Comparison of ENCODE assay signal across 27 cellular contexts in genomic region chr1:207009182-207009850, GRCh38. TPM values are rescaled to one million over a fixed set of nuclear protein-coding genes. Genes with fewer than 3 reads are reported as not detected.
A peak's percentile ranks its signal among the peaks of the same experiment; 100 is the strongest.
DNase-seq lines count a peak whose midpoint lies in the region; ATAC-seq and TF ChIP-seq lines count a peak whose summit lies in the region.
"Had no signal": no experiment of that assay in that cellular context is flagged by ENCODE, and none has a peak within 500 bp of the region (broad histone marks: within the 10 kb centered on the region; RNA-seq: fewer than 3 reads in every experiment).

No MANE protein-coding gene starts in this region.

- H3K9me2 ChIP-seq in Karpas-422 (replicated peaks; ENCODE audit: insufficient read depth, low read length): no peaks in the 10 kb centered on the region

- H3K9ac ChIP-seq in Karpas-422 (ENCODE audit: low read length) (no peak overlapping the region), colonic mucosa (ENCODE audit: low read depth in 2 of 2, low read length in 2 of 2) (peak overlapping the region in 1 of 2 donors; percentile 21)

- POLR2A ChIA-PET in activated CD4-positive, alpha-beta memory T cell treated with anti-CD3 and anti-CD28 coated beads, Interleukin-2, amount 10 ng/mL, durations not matched to agents 7 days and 5 days (lab: Charles Lee): no interaction called here

- TF ChIP-seq CTCF in colonic mucosa (IDR thresholded peaks at IDR 0.05) (no peak), lower lobe of right lung (IDR thresholded peaks at IDR 0.05) (no peak), testis (IDR thresholded peaks at IDR 0.05) (no peak), adrenal gland (IDR thresholded peaks at IDR 0.05) (no peak)

- H3K27ac Mint-ChIP-seq in activated CD4-positive, alpha-beta memory T cell treated with anti-CD3 and anti-CD28 coated beads, Interleukin-2, amount 10 ng/mL, durations not matched to agents 7 days and 5 days: no peak overlapping the region
- H3K27ac Mint-ChIP-seq: activated CD8-positive, alpha-beta memory T cell treated with anti-CD3 and anti-CD28 coated beads, Interleukin-2, amount 10 ng/mL, durations not matched to agents 7 days and 5 days; brain; naive thymus-derived CD4-positive, alpha-beta T cell had no signal

- H3K4me1 ChIP-seq in Karpas-422 (ENCODE audit: low read length) (no peaks in the 10 kb centered on the region), colonic mucosa (peaks cover 4% of the 10 kb centered on the region), lower lobe of right lung (peaks cover 35% of the 10 kb centered on the region), testis (peaks cover 18% of the 10 kb centered on the region), adrenal gland (replicated peaks in 1 of 2) (no peaks in the 10 kb centered on the region)
- H3K4me1 ChIP-seq: uterus had no signal

- no peak overlapping the region for H3K4me2 ChIP-seq in Karpas-422 (ENCODE audit: low read depth, low read length, poor library complexity, severe bottlenecking)

- H3K79me2 ChIP-seq in Karpas-422 (ENCODE audit: low read length): no peaks in the 10 kb centered on the region

- no peaks in the 10 kb centered on the region for H3K9me3 ChIP-seq in Karpas-422 (ENCODE audit: low read length)
- no peaks in the 10 kb centered on the region for H3K9me3 ChIP-seq in colonic mucosa
- no peaks in the 10 kb centered on the region for H3K9me3 ChIP-seq in lower lobe of right lung
- no peaks in the 10 kb centered on the region for H3K9me3 ChIP-seq in testis
- H3K9me3 ChIP-seq in adrenal gland (replicated peaks in 1 of 3): no peaks in the 10 kb centered on the region
- H3K9me3 ChIP-seq: uterus had no signal

- H3K36me3 ChIP-seq in Karpas-422 (ENCODE audit: insufficient read depth, low read length): no peaks in the 10 kb centered on the region
- H3K36me3 ChIP-seq in colonic mucosa: no peaks in the 10 kb centered on the region
- no peaks in the 10 kb centered on the region for H3K36me3 ChIP-seq in lower lobe of right lung
- no peaks in the 10 kb centered on the region for H3K36me3 ChIP-seq in testis (ENCODE audit: low read depth, missing control alignments)
- H3K36me3 ChIP-seq in adrenal gland (replicated peaks in 1 of 2): no peaks in the 10 kb centered on the region
- H3K36me3 ChIP-seq: uterus had no signal

- H3K27me3 ChIP-seq in Karpas-422 (ENCODE audit: low read length): no peaks in the 10 kb centered on the region
- no peaks in the 10 kb centered on the region for H3K27me3 ChIP-seq in colonic mucosa
- peaks cover 3% of the 10 kb centered on the region for H3K27me3 ChIP-seq in lower lobe of right lung (ENCODE audit: low read depth)
- H3K27me3 ChIP-seq in testis: no peaks in the 10 kb centered on the region
- no peaks in the 10 kb centered on the region for H3K27me3 ChIP-seq in adrenal gland
- H3K27me3 ChIP-seq: uterus had no signal

- CTCF ChIA-PET in activated CD4-positive, alpha-beta memory T cell treated with anti-CD3 and anti-CD28 coated beads, Interleukin-2, amount 10 ng/mL, durations not matched to agents 7 days and 5 days (lab: Charles Lee): no interaction called here

- TF ChIP-seq POLR2A in testis (IDR thresholded peaks at IDR 0.05): no peak
- TF ChIP-seq POLR2A in adrenal gland (IDR thresholded peaks at IDR 0.05): no peak

- intact Hi-C loops in colonic mucosa (cut with DNase I) (no loop called here), lower lobe of right lung (cut with DNase I) (no loop called here), testis (cut with DNase I; ENCODE audit: low total_unique reads) (no loop called here), adrenal gland (cut with DNase I) (no loop called here)

- no peaks in the 10 kb centered on the region for H4K20me1 ChIP-seq in Karpas-422 (ENCODE audit: insufficient read depth, low read depth, low read length)

- H2AFZ ChIP-seq in Karpas-422 (ENCODE audit: low read length): no peak overlapping the region

- peaks cover 60% of the 10 kb centered on the region for H3K27me3 Mint-ChIP-seq in activated CD4-positive, alpha-beta memory T cell treated with anti-CD3 and anti-CD28 coated beads, Interleukin-2, amount 10 ng/mL, durations not matched to agents 7 days and 5 days

- no peak for ATAC-seq in lower lobe of right lung
- ATAC-seq: activated CD8-positive, alpha-beta memory T cell treated with anti-CD3 and anti-CD28 coated beads, Interleukin-2, amount 10 ng/mL, durations not matched to agents 7 days and 5 days; HCT116; naive thymus-derived CD4-positive, alpha-beta T cell; Right ventricle myocardium inferior had no signal

- peaks cover 1% of the 10 kb centered on the region for H3K4me1 Mint-ChIP-seq in activated CD4-positive, alpha-beta memory T cell treated with anti-CD3 and anti-CD28 coated beads, Interleukin-2, amount 10 ng/mL, durations not matched to agents 7 days and 5 days
- H3K4me1 Mint-ChIP-seq: activated CD8-positive, alpha-beta memory T cell treated with anti-CD3 and anti-CD28 coated beads, Interleukin-2, amount 10 ng/mL, durations not matched to agents 7 days and 5 days had no signal

- no peaks in the 10 kb centered on the region for H3K9me3 Mint-ChIP-seq in activated CD4-positive, alpha-beta memory T cell treated with anti-CD3 and anti-CD28 coated beads, Interleukin-2, amount 10 ng/mL, durations not matched to agents 7 days and 5 days
- H3K9me3 Mint-ChIP-seq: naive thymus-derived CD4-positive, alpha-beta T cell had no signal

- 72% methylated on average over 10 of the region's 10 CpGs for WGBS in testis, 2 donors
- WGBS in adrenal gland, 4 donors: 89 to 94% (median 91%) methylated on average over 10 of the region's 10 CpGs

- no peak overlapping the region for H3K27ac ChIP-seq in Karpas-422 (ENCODE audit: low read length)
- H3K27ac ChIP-seq in colonic mucosa: no peak overlapping the region
- peak overlapping the region; percentile 72 for H3K27ac ChIP-seq in lower lobe of right lung
- peak overlapping the region in 1 of 2 donors; percentile 60 for H3K27ac ChIP-seq in testis
- no peak overlapping the region for H3K27ac ChIP-seq in adrenal gland
- no peak overlapping the region for H3K27ac ChIP-seq in substantia nigra (ENCODE audit: low read depth, low read length, poor library complexity, severe bottlenecking)
- H3K27ac ChIP-seq: uterus had no signal

- no peaks in the 10 kb centered on the region for H3K36me3 Mint-ChIP-seq in activated CD4-positive, alpha-beta memory T cell treated with anti-CD3 and anti-CD28 coated beads, Interleukin-2, amount 10 ng/mL, durations not matched to agents 7 days and 5 days (ENCODE audit: low read depth)
- H3K36me3 Mint-ChIP-seq: activated CD8-positive, alpha-beta memory T cell treated with anti-CD3 and anti-CD28 coated beads, Interleukin-2, amount 10 ng/mL, durations not matched to agents 7 days and 5 days; brain; CD14-positive monocyte; naive thymus-derived CD4-positive, alpha-beta T cell had no signal

- no peak overlapping the region for H3K4me3 Mint-ChIP-seq in activated CD4-positive, alpha-beta memory T cell treated with anti-CD3 and anti-CD28 coated beads, Interleukin-2, amount 10 ng/mL, durations not matched to agents 7 days and 5 days
- H3K4me3 Mint-ChIP-seq: activated CD8-positive, alpha-beta memory T cell treated with anti-CD3 and anti-CD28 coated beads, Interleukin-2, amount 10 ng/mL, durations not matched to agents 7 days and 5 days; brain; naive thymus-derived CD4-positive, alpha-beta T cell had no signal

- no peak overlapping the region for H3K4me3 ChIP-seq in Karpas-422 (ENCODE audit: low read length)
- no peak overlapping the region for H3K4me3 ChIP-seq in colonic mucosa
- H3K4me3 ChIP-seq in lower lobe of right lung: no peak overlapping the region
- H3K4me3 ChIP-seq in testis: no peak overlapping the region
- H3K4me3 ChIP-seq in adrenal gland: no peak overlapping the region
- H3K4me3 ChIP-seq: uterus had no signal

- DNase-seq in Karpas-422: peak; percentile 23
- peak; percentile 37 for DNase-seq in colonic mucosa
- no peak for DNase-seq in lower lobe of right lung
- peak; percentile 67 for DNase-seq in testis
- DNase-seq in activated CD4-positive, alpha-beta memory T cell treated with anti-CD3 and anti-CD28 coated beads, Interleukin-2, amount 10 ng/mL, durations not matched to agents 7 days and 5 days: no peak
- no peak for DNase-seq in adrenal gland
- no peak for DNase-seq in substantia nigra (lab: John Stamatoyannopoulos, UW)
- no peak for DNase-seq in kidney tubule cell (ENCODE audit: low spot score)
- DNase-seq: activated CD4-positive, alpha-beta T cell treated with anti-CD3 and anti-CD28 coated beads, Interleukin-2, amount 50 U/mL, for 1 hour; activated CD8-positive, alpha-beta memory T cell treated with anti-CD3 and anti-CD28 coated beads, Interleukin-2, amount 10 ng/mL, durations not matched to agents 7 days and 5 days; activated T-cell treated with anti-CD3 and anti-CD28 coated beads, Interleukin-2, amount 50 U/mL, for 48 hours; Kasumi-1; mesendoderm; naive thymus-derived CD4-positive, alpha-beta T cell; NCI-H1436 treated with DMSO at 0.1 percent for 48 hours; NCI-H2107; NCI-H446; T1000; uterus had no signal

RNA-seq across cellular contexts. Expression of gene C1orf116, which starts 23.2 kb away (rescaled TPM):
- total RNA-seq in Karpas-422 (2014; rRNA removed; shearing (Covaris generic); ENCODE audit: low replicate concordance): not detected in 2 replicates
- total RNA-seq in colonic mucosa: 10 to 100 TPM; 12.0 to 25.5 TPM
- 123 TPM for total RNA-seq in lower lobe of right lung
- total RNA-seq in testis: under 1 TPM; 0.31 to 0.71 TPM
- 0.88 TPM for polyA plus RNA-seq in testis (ENCODE audit: insufficient read depth, low read depth, low replicate concordance)
- total RNA-seq in activated CD4-positive, alpha-beta memory T cell treated with anti-CD3 and anti-CD28 coated beads, Interleukin-2, amount 10 ng/mL, durations not matched to agents 7 days and 5 days: under 1 TPM in 1 of 2 experiments, not detected in 1; 0.08 TPM
- total RNA-seq in adrenal gland: 1 to 10 TPM in 6 of 8 donors, under 1 TPM in 2; 0.21 to 3.7 (median 1.1) TPM
- under 1 TPM; 0.20 to 0.88 (median 0.88) TPM for polyA plus RNA-seq in adrenal gland
- total RNA-seq: activated CD8-positive, alpha-beta memory T cell treated with anti-CD3 and anti-CD28 coated beads, Interleukin-2, amount 10 ng/mL, durations not matched to agents 7 days and 5 days; skeletal muscle tissue had no signal
- polyA plus RNA-seq: naive thymus-derived CD4-positive, alpha-beta T cell had no signal

RNA-seq across cellular contexts. Expression of gene FCAMR, which starts 39.1 kb away (rescaled TPM):
- total RNA-seq in Karpas-422 (2014; rRNA removed; shearing (Covaris generic); ENCODE audit: low replicate concordance): not detected in 2 replicates
- total RNA-seq in colonic mucosa (1 to 10 TPM in 1 of 2 donors, under 1 TPM in 1; 0.56 to 4.5 TPM), lower lobe of right lung (not detected), testis (under 1 TPM in 1 of 2 donors, not detected in 1; 0.31 TPM), adrenal gland (not detected)
- polyA plus RNA-seq in testis (ENCODE audit: insufficient read depth, low read depth, low replicate concordance) (0.41 TPM), adrenal gland (not detected)
- not detected for total RNA-seq in activated CD4-positive, alpha-beta memory T cell treated with anti-CD3 and anti-CD28 coated beads, Interleukin-2, amount 10 ng/mL, durations not matched to agents 7 days and 5 days
- total RNA-seq: activated CD8-positive, alpha-beta memory T cell treated with anti-CD3 and anti-CD28 coated beads, Interleukin-2, amount 10 ng/mL, durations not matched to agents 7 days and 5 days; chondrocyte; kidney epithelial cell; naive thymus-derived CD4-positive, alpha-beta T cell; pulmonary artery endothelial cell; Right ventricle myocardium inferior; skeletal muscle tissue; uterus had no signal
- polyA plus RNA-seq: CD14-positive monocyte; naive thymus-derived CD4-positive, alpha-beta T cell had no signal

RNA-seq across cellular contexts. Expression of gene YOD1, which starts 41.7 kb away (rescaled TPM):
- not detected in 2 replicates for total RNA-seq in Karpas-422 (2014; rRNA removed; shearing (Covaris generic); ENCODE audit: low replicate concordance)
- 1 to 10 TPM; 5.7 to 8.0 TPM for total RNA-seq in colonic mucosa
- 7.9 TPM for total RNA-seq in lower lobe of right lung
- total RNA-seq in testis: 10 to 100 TPM; 10.9 to 12.3 TPM
- 8.7 TPM for polyA plus RNA-seq in testis (ENCODE audit: insufficient read depth, low read depth, low replicate concordance)
- total RNA-seq in activated CD4-positive, alpha-beta memory T cell treated with anti-CD3 and anti-CD28 coated beads, Interleukin-2, amount 10 ng/mL, durations not matched to agents 7 days and 5 days: 1 to 10 TPM; 9.1 to 9.4 TPM
- 10 to 100 TPM in 1 of 8 donors, 1 to 10 TPM in 7; 4.3 to 15.7 (median 8.6) TPM for total RNA-seq in adrenal gland
- polyA plus RNA-seq in adrenal gland: 10 to 100 TPM in 1 of 3 donors, 1 to 10 TPM in 2; 2.5 to 10.9 (median 3.0) TPM

RNA-seq across cellular contexts. Expression of gene PFKFB2, which starts 43.8 kb away (rescaled TPM):
- 0.07 TPM in 1 of 2 replicates, not detected in the other for total RNA-seq in Karpas-422 (2014; rRNA removed; shearing (Covaris generic); ENCODE audit: low replicate concordance)
- total RNA-seq in colonic mucosa (10 to 100 TPM; 52.1 to 88.5 TPM), lower lobe of right lung (41.5 TPM), testis (10 to 100 TPM; 13.9 to 17.6 TPM), adrenal gland (10 to 100 TPM; 10.3 to 25.8 (median 19.6) TPM)
- polyA plus RNA-seq in testis (ENCODE audit: insufficient read depth, low read depth, low replicate concordance) (12.9 TPM), adrenal gland (10 to 100 TPM in 1 of 3 donors, 1 to 10 TPM in 2; 3.9 to 10.8 (median 6.7) TPM)
- total RNA-seq in activated CD4-positive, alpha-beta memory T cell treated with anti-CD3 and anti-CD28 coated beads, Interleukin-2, amount 10 ng/mL, durations not matched to agents 7 days and 5 days: 1 to 10 TPM; 1.5 to 1.7 TPM

Comparison
In these comparisons a context has a peak if more than half of its experiments do, and no peak if none do; other contexts are left out.
1. DNase-seq: peak in Karpas-422 (single experiment), colonic mucosa (single experiment) and testis (single experiment); none in lower lobe of right lung (single experiment), activated CD4-positive, alpha-beta memory T cell treated with anti-CD3 and anti-CD28 coated beads, Interleukin-2, amount 10 ng/mL, durations not matched to agents 7 days and 5 days (single experiment), adrenal gland (0 of 7), substantia nigra (0 of 49) and kidney tubule cell (single experiment).